In the genomic region with DNA sequence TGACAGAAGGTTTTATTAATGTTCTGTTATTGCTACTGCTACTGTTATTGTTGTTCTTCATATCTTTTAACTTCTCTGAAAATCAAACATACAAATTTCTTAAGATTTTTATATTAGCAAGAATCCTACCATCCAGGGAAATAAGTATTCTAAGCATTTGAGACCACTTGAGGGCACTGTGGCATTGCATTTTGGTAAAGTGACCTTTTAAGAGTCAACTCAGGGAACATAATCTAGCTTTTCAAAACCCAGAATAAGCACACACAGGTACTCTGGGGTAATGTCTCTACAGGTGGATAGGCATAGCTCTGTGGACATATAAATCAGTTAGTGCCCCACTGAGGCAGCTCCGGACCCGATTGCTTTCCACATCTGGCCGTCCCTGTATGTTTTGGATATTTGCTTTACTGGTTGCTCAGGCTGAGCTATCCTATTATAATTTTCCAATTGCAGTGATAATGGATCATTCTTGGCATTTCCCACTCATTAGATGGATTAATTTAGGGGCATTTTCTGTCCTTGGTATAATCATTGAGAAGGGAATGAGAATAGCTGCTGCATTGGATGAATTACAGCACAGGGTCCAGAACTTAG, we compare ENCODE assay signal across 8 cellular contexts.
DNase-seq lines count a peak whose midpoint lies in the region; ATAC-seq and TF ChIP-seq lines count a peak whose summit lies in the region.

No MANE protein-coding gene starts in this region.

- ATAC-seq in HG02938 (IDR thresholded peaks at IDR 0.05; ENCODE audit: unreplicated experiment) (no peak), HG02571 (IDR thresholded peaks at IDR 0.05; ENCODE audit: unreplicated experiment) (no peak)

- H3K9ac ChIP-seq in SK-N-MC (ENCODE audit: insufficient read length) = no peak overlapping the region

- DNase-seq in AG04449 (ENCODE audit: low read depth, low spot score) (peak; percentile 4), HuH-7 (ENCODE audit: low spot score) (peak; percentile 0), SK-N-MC (ENCODE audit: low read depth, low spot score) (peak; percentile 35), glomerular visceral epithelial cell (ENCODE audit: extremely low spot score) (peak; percentile 38), superior temporal gyrus (ENCODE audit: extremely low spot score) (peak; percentile 79), germinal center (ENCODE audit: low spot score) (no peak)

- peak; percentile 18 for TF ChIP-seq CTCF in AG04449 (IDR thresholded peaks at IDR 0.05; ENCODE audit: insufficient read depth, low read length, missing control alignments)

- no peak overlapping the region for H3K4me3 ChIP-seq in AG04449 (ENCODE audit: low read depth, low read length)
- no peak overlapping the region for H3K4me3 ChIP-seq in SK-N-MC

- no peaks in the 10 kb centered on the region for H3K9me3 ChIP-seq in SK-N-MC (ENCODE audit: low read depth, low read length)

- no peak overlapping the region for H3K27ac ChIP-seq in SK-N-MC

- CTCF ChIA-PET in AG04449 (lab: Yijun Ruan, JAX) = interaction anchor here (0.7 to 4.6 kb wide), 17 partner anchors 10 to 1655 kb away, joined by 3 to 39 read pairs (median 3); no protein-coding TSS in a partner anchor

- no peaks in the 10 kb centered on the region for H3K36me3 ChIP-seq in SK-N-MC (ENCODE audit: insufficient read depth, low read length)

- POLR2A ChIA-PET in AG04449 (lab: Yijun Ruan, JAX) = interaction anchor here (1.1 kb wide), 1 partner anchor 99 kb away, joined by 4 read pairs; no protein-coding TSS in a partner anchor
